8 cellular contexts compared by ENCODE assay signal in the genomic region with DNA sequence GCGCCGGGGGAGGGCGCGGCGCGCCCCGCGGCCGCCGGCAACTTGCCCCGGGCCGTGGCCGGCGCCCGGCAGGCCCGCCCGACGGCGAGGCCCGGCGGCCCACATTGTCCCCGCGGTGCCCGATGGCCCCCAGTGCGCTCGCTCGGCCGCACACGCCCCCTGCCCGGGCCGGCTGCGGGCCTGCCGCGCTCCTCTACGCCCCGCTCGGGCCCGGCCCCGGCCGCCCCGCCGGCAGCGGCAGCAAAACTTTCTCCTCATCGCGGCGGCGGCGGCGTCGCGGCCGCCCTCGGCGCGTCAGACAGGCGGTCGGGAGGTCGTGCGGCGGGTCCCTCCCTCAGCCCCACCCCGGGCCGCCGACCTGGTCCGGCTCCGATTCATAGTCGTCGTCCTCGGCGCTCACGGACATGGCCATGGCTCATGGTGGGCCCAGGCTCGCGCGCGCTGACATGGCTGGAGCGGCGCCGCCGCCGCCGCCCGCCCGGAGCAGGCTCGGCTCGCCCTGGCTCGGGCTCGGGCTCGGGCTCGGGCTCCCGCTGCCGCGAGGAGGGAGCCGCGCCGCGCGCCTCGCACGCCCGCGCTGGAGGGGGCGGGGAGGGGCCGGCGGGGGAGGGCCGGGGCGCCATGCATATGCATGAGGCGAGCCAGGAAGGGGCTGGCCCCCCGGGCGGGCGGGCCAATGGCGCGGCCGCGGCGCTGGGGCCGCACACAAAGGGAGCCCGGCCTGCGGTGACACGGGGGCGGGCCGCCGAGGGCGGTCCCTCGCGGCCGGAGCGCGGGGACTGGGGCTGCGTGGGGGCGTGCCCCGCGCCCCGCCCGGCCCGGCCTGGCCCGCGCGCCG.
DNase-seq lines count a peak whose midpoint lies in the region; ATAC-seq lines count a peak whose summit lies in the region.

No MANE protein-coding gene starts in this region.

- intact Hi-C loops in left colon (cut with DNase I, micrococcal nuclease): no loop called here

- DNase-seq in AG08395 (ENCODE audit: low spot score) (peak; percentile 96), NCI-H2196 (lab: John Stamatoyannopoulos, UW; ENCODE audit: unreplicated experiment) (peak; percentile 93), cerebellar cortex (ENCODE audit: low spot score) (peak; percentile 44), left colon (peak; percentile 88 to 90)
- peak; percentile 59 to 88 (median 74) for DNase-seq in stimulated activated CD4-positive, alpha-beta T cell treated with anti-CD3 and anti-CD28 coated beads, Interleukin-1b, Interleukin-23, amount 100 ng/mL, for 24 hours (ENCODE audit: low read depth in 4 of 4, low spot score in 1 of 4)

- ATAC-seq in GM18868 (IDR thresholded peaks at IDR 0.05; ENCODE audit: unreplicated experiment): peak; percentile 88
- peak; percentile 84 for ATAC-seq in HG03095 (IDR thresholded peaks at IDR 0.05; ENCODE audit: unreplicated experiment)
- peak; percentile 94 to 95 for ATAC-seq in activated CD4-positive, CD25-positive, alpha-beta regulatory T cell treated with anti-CD3 and anti-CD28 coated beads, Interleukin-2, amount 50 U/mL, for 24 hours
- peak; percentile 93 for ATAC-seq in left colon

Comparison
In these comparisons a context has a peak if more than half of its experiments do, and no peak if none do; other contexts are left out.
1. Peak in every context shown above with its lines: DNase-seq and ATAC-seq.
2. DNase-seq: peak in every context shown above with its lines; median percentile 96 in AG08395; 93 in NCI-H2196; 89 in left colon; 74 in stimulated activated CD4-positive, alpha-beta T cell treated with anti-CD3 and anti-CD28 coated beads, Interleukin-1b, Interleukin-23, amount 100 ng/mL, for 24 hours; 44 in cerebellar cortex.